ENCODE assay signal across 22 cellular contexts in the genomic region with DNA sequence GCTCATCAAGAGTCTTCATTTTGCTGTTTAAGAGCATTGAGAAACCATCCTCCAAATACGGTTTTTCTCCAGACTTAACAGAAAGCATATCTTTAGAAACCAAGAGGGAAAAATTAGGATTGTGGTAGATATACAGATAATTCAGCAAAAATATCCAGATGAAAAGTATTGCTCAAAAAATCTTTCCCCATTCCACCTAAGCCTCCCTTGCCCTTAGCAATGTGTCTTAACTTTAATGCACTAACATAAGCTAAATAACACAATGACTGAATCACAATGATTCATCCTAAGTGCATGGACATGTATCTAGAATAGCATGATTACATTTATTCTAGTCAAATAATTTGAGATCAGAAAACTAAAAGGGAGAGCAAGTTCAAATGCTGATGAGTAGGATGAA.
DNase-seq lines count a peak whose midpoint lies in the region; FAIRE-seq and TF ChIP-seq lines count a peak whose summit lies in the region.
"Had no signal": no experiment of that assay in that cellular context is flagged by ENCODE, and none has a peak within 500 bp of the region (broad histone marks: within the 10 kb centered on the region; RNA-seq: fewer than 3 reads in every experiment).

No MANE protein-coding gene starts in this region.

- dilution Hi-C loops in endothelial cell of umbilical vein (cut with MboI; ENCODE audit: extremely low pct_ligation_motif_present, low sequenced_read_pairs) = no loop called here

- no peaks in the 10 kb centered on the region for H3K9me3 ChIP-seq in endothelial cell of umbilical vein (replicated peaks; ENCODE audit: control insufficient read depth, insufficient read depth, low read length)
- H3K9me3 ChIP-seq: pancreas, thoracic aorta had no signal

- FAIRE-seq in endothelial cell of umbilical vein (lab: Jason Lieb, UNC) = no peak
- FAIRE-seq: frontal cortex, GM12891, pancreas had no signal

- peaks cover 30% of the 10 kb centered on the region for H3K4me1 Mint-ChIP-seq in nephron
- H3K4me1 Mint-ChIP-seq in osteocyte (ENCODE audit: unreplicated experiment) = peaks cover 31% of the 10 kb centered on the region
- H3K4me1 Mint-ChIP-seq: immature natural killer cell had no signal

- H3K9me1 ChIP-seq in endothelial cell of umbilical vein (replicated peaks; ENCODE audit: control insufficient read depth, extremely low read depth, insufficient read depth, low read length) = no peaks in the 10 kb centered on the region

- POLR2A ChIA-PET in endothelial cell of umbilical vein (lab: Charles Lee) = no interaction called here

- H3K4me3 Mint-ChIP-seq in nephron (no peak overlapping the region), osteocyte (ENCODE audit: unreplicated experiment) (no peak overlapping the region)
- H3K4me3 Mint-ChIP-seq: immature natural killer cell; T-helper 1 cell treated with Interleukin-12 subunit alpha and Interleukin-12 subunit beta and Interleukin-4 antibody, amounts not matched to agents 30 μg/mL and 1 μg/mL, for 36 hours had no signal

- no peak for TF ChIP-seq POLR2A in endothelial cell of umbilical vein (IDR thresholded peaks at IDR 0.05; ENCODE audit: low read depth, low read length)

- peak overlapping the region; percentile 23 to 96 (median 95) for H3K27ac Mint-ChIP-seq in nephron
- H3K27ac Mint-ChIP-seq in osteocyte (ENCODE audit: unreplicated experiment) = no peak overlapping the region
- H3K27ac Mint-ChIP-seq: immature natural killer cell; T-helper 1 cell treated with Interleukin-12 subunit alpha and Interleukin-12 subunit beta and Interleukin-4 antibody, amounts not matched to agents 30 μg/mL and 1 μg/mL, for 36 hours had no signal

- H3K4me1 ChIP-seq in endothelial cell of umbilical vein (ENCODE audit: control insufficient read depth, extremely low read depth, insufficient read depth, low read length) = no peaks in the 10 kb centered on the region
- H3K4me1 ChIP-seq: pancreas had no signal

- H4K20me1 ChIP-seq in endothelial cell of umbilical vein (replicated peaks; ENCODE audit: control insufficient read depth, extremely low read depth, insufficient read depth, low read length) = no peaks in the 10 kb centered on the region

- no peak overlapping the region for H2AFZ ChIP-seq in endothelial cell of umbilical vein (ENCODE audit: low read depth, low read length)

- no peak overlapping the region for H3K9ac ChIP-seq in endothelial cell of umbilical vein (replicated peaks; ENCODE audit: extremely low read depth, insufficient read depth, low read length)

- CTCF ChIA-PET in endothelial cell of umbilical vein (lab: Charles Lee) = interaction anchor here (1.1 to 2.3 kb wide), 3 partner anchors 11 to 601 kb away, joined by 3 to 10 read pairs (median 3); no protein-coding TSS in a partner anchor

- TF ChIP-seq CTCF in AG10803 (conservative IDR thresholded peaks at IDR 0.05; ENCODE audit: low read length) = no peak
- TF ChIP-seq CTCF in endothelial cell of umbilical vein (IDR thresholded peaks at IDR 0.05; ENCODE audit: extremely low read depth in 1 of 2, insufficient read depth in 1 of 2, low read depth in 1 of 2, low read length in 2 of 2) = no peak
- TF ChIP-seq CTCF in nephron (IDR thresholded peaks at IDR 0.05; ENCODE audit: unreplicated experiment in 3 of 3) = no peak
- TF ChIP-seq CTCF in osteocyte (IDR thresholded peaks at IDR 0.05) = no peak

- H3K27ac ChIP-seq in endothelial cell of umbilical vein (ENCODE audit: insufficient read depth, low read depth, low read length) = no peak overlapping the region
- H3K27ac ChIP-seq: pancreas, thoracic aorta had no signal

- no peaks in the 10 kb centered on the region for H3K79me2 ChIP-seq in endothelial cell of umbilical vein (ENCODE audit: control insufficient read depth, insufficient read depth, low read length)

- H3K36me3 ChIP-seq in endothelial cell of umbilical vein (ENCODE audit: control insufficient read depth in 2 of 2, extremely low read depth in 1 of 2, insufficient read depth in 2 of 2, low read length in 2 of 2) = no peaks in the 10 kb centered on the region
- H3K36me3 ChIP-seq: pancreas, thoracic aorta had no signal

- H3K9me3 Mint-ChIP-seq in nephron (no peaks in the 10 kb centered on the region), osteocyte (ENCODE audit: unreplicated experiment) (peaks cover 10% of the 10 kb centered on the region)

- H3K27me3 Mint-ChIP-seq in nephron (ENCODE audit: low read depth) (no peaks in the 10 kb centered on the region), osteocyte (ENCODE audit: unreplicated experiment) (no peaks in the 10 kb centered on the region)

- intact Hi-C loops in endothelial cell of umbilical vein (cut with micrococcal nuclease) = no loop called here

- H3K36me3 Mint-ChIP-seq in nephron (ENCODE audit: low read depth) = no peaks in the 10 kb centered on the region
- H3K36me3 Mint-ChIP-seq in osteocyte (ENCODE audit: unreplicated experiment) = no peaks in the 10 kb centered on the region
- H3K36me3 Mint-ChIP-seq: immature natural killer cell had no signal

- no TSS peak for BruUV-seq in endothelial cell of umbilical vein (replicated peaks; lab: Mats Ljungman, UMichigan)

- DNase-seq in AG10803 (ENCODE audit: low read depth) = peak; percentile 91
- DNase-seq in NCI-H226 = peak; percentile 87
- no peak for DNase-seq in endothelial cell of umbilical vein (ENCODE audit: low read depth, low spot score)
- DNase-seq in activated CD8-positive, alpha-beta memory T cell treated with anti-CD3 and anti-CD28 coated beads, Interleukin-2, amount 50 U/mL, for 4 hours = no peak
- DNase-seq in GF-D8 (lab: John Stamatoyannopoulos, UW) = no peak
- DNase-seq in osteocyte (ENCODE audit: extremely low spot score, unreplicated experiment) = no peak
- no peak for DNase-seq in NCI-H774 (lab: John Stamatoyannopoulos, UW)
- DNase-seq: activated T-cell treated with anti-CD3 and anti-CD28 coated beads, Interleukin-2, amount 50 U/mL, for 1 hour; C1 segment of cervical spinal cord; cortex of kidney; DMS79; immature natural killer cell; midbrain; NCI-H1417 treated with DMSO at 0.1 percent for 48 hours; NCI-H510A; pancreas; stimulated activated CD4-positive, alpha-beta T cell treated with anti-CD3 and anti-CD28 coated beads, Interleukin-15, amount 100 ng/mL, for 24 hours had no signal

- H3K27me3 ChIP-seq in endothelial cell of umbilical vein (ENCODE audit: control insufficient read depth in 2 of 2, insufficient read depth in 2 of 2, low read length in 2 of 2) = no peaks in the 10 kb centered on the region
- H3K27me3 ChIP-seq: pancreas had no signal

- H3K4me2 ChIP-seq in endothelial cell of umbilical vein (ENCODE audit: insufficient read depth, low read length) = no peak overlapping the region

- no peak overlapping the region for H3K4me3 ChIP-seq in AG10803 (ENCODE audit: low read length)
- H3K4me3 ChIP-seq in endothelial cell of umbilical vein (replicated peaks in 1 of 3; ENCODE audit: insufficient read depth in 1 of 3, low read depth in 1 of 3, low read length in 3 of 3) = no peak overlapping the region
- H3K4me3 ChIP-seq: pancreas, thoracic aorta had no signal

TF ChIP-seq in endothelial cell of umbilical vein, 7 proteins besides CTCF, POLR2A, EP300 and RAD21:
- TF ChIP-seq MYC (IDR thresholded peaks at IDR 0.05; ENCODE audit: low read depth, low read length) (no peak), GATA2 (IDR thresholded peaks at IDR 0.05; ENCODE audit: insufficient read depth, insufficient read length, low read depth, low read length) (no peak), EZH2 (IDR thresholded peaks at IDR 0.05; ENCODE audit: borderline replicate concordance, low read depth, low read length, severe bottlenecking) (no peak), FOS (IDR thresholded peaks at IDR 0.05; ENCODE audit: borderline replicate concordance, insufficient read depth, low read length) (peak; percentile 28), POLR2AphosphoS5 (IDR thresholded peaks at IDR 0.05; ENCODE audit: insufficient read depth, low read depth, low read length) (no peak)

Comparison
In these comparisons a context has a peak if more than half of its experiments do, and no peak if none do; other contexts are left out.
1. DNase-seq: peak in AG10803 (single experiment) and NCI-H226 (single experiment); none in endothelial cell of umbilical vein (single experiment), activated CD8-positive, alpha-beta memory T cell treated with anti-CD3 and anti-CD28 coated beads, Interleukin-2, amount 50 U/mL, for 4 hours (single experiment), GF-D8 (single experiment), osteocyte (single experiment) and NCI-H774 (single experiment).